In the genomic region with DNA sequence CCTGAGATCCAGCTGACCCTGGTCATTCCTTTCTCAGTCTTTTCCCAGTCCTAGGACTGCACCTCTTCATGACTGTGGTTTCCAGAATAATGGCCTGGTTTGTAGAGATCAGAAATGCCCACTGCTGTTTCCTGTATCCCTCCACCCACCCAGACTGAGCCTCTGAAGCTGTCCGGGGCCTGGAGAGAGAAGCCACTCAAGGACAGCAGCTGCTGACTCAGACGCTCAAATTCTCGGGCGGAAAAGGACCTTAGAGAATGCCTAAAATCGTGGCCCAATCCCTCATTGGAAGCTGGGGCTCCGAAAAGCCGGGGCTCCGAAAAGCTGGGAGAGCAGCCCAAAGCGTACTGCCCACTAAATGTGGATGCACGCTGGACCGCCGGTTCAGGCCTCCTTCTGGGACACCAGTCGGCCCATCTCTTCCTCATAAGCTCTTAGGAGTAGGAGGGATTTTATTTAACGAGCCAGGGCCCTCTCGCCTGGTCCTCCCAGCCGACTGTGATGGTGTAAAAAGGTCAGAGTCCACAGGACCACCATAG, we compare ENCODE assay signal across 8 cellular contexts. TPM values are rescaled to one million over a fixed set of nuclear protein-coding genes. Genes with fewer than 3 reads are reported as not detected.
DNase-seq lines count a peak whose midpoint lies in the region; ATAC-seq and TF ChIP-seq lines count a peak whose summit lies in the region.

No MANE protein-coding gene starts in this region.

- no peaks in the 10 kb centered on the region for H3K27me3 ChIP-seq in mammary epithelial cell (ENCODE audit: insufficient read depth, low read length)
- no peaks in the 10 kb centered on the region for H3K27me3 ChIP-seq in SJCRH30
- H3K27me3 ChIP-seq in thoracic aorta (replicated peaks; ENCODE audit: insufficient read depth) = no peaks in the 10 kb centered on the region
- H3K27me3 ChIP-seq in prostate gland (replicated peaks; ENCODE audit: insufficient read depth) = no peaks in the 10 kb centered on the region

- H3K9me3 Mint-ChIP-seq in MCF 10A (ENCODE audit: unreplicated experiment) = no peaks in the 10 kb centered on the region
- H3K9me3 Mint-ChIP-seq in immature natural killer cell = no peaks in the 10 kb centered on the region

- TF ChIP-seq CTCF in mammary epithelial cell (conservative IDR thresholded peaks at IDR 0.05 in 1 of 2, IDR thresholded peaks at IDR 0.05 in 1 of 2; ENCODE audit: extremely low read depth in 1 of 2, insufficient read depth in 1 of 2, low read depth in 1 of 2, low read length in 2 of 2) (no peak), MCF 10A (IDR thresholded peaks at IDR 0.05; ENCODE audit: unreplicated experiment) (no peak), thoracic aorta (IDR thresholded peaks at IDR 0.05) (no peak), prostate gland (IDR thresholded peaks at IDR 0.05) (no peak)

- CTCF ChIA-PET in mammary epithelial cell (lab: Charles Lee; ENCODE audit: low non-redundant PET) = interaction anchor here (0.6 to 2.2 kb wide), 4 partner anchors 41 to 275 kb away, joined by 4 to 17 read pairs (median 4); no protein-coding TSS in a partner anchor
- CTCF ChIA-PET in MCF 10A (lab: Yijun Ruan, JAX) = interaction anchor here (0.5 to 26.1 kb wide), 56 partner anchors 9 to 591 kb away, joined by 3 to 1071 read pairs (median 4); a partner anchor contains a TSS

- H3K27me3 Mint-ChIP-seq in MCF 10A (ENCODE audit: insufficient read depth, unreplicated experiment) (no peaks in the 10 kb centered on the region), immature natural killer cell (ENCODE audit: low read depth in 3 of 3) (peaks cover 0 to 9% (median 8%) of the 10 kb centered on the region in 3 donors)

- H3K27ac ChIP-seq in mammary epithelial cell (ENCODE audit: insufficient read depth, low read depth, low read length) = no peak overlapping the region
- peak overlapping the region; percentile 100 for H3K27ac ChIP-seq in SJCRH30
- no peak overlapping the region for H3K27ac ChIP-seq in thoracic aorta
- H3K27ac ChIP-seq in prostate gland = no peak overlapping the region

- no peak for TF ChIP-seq POLR2A in prostate gland (IDR thresholded peaks at IDR 0.05)

- H3K4me2 ChIP-seq in mammary epithelial cell (ENCODE audit: insufficient read depth, low read depth, low read length) = peak overlapping the region; percentile 19

- H3K9me3 ChIP-seq in mammary epithelial cell (replicated peaks; ENCODE audit: insufficient read depth, low read length) = no peaks in the 10 kb centered on the region
- H3K9me3 ChIP-seq in SJCRH30 (replicated peaks) = no peaks in the 10 kb centered on the region
- H3K9me3 ChIP-seq in thoracic aorta = no peaks in the 10 kb centered on the region
- no peaks in the 10 kb centered on the region for H3K9me3 ChIP-seq in prostate gland

- intact Hi-C loops in mammary epithelial cell (cut with micrococcal nuclease) = loop anchor here (1.0 kb wide), 7 partner anchors 34 to 331 kb away; a partner anchor contains a TSS
- intact Hi-C loops in MCF 10A (cut with micrococcal nuclease) = loop anchor here (1.0 to 10.0 kb wide), 6 partner anchors 38 to 337 kb away; a partner anchor contains a TSS
- intact Hi-C loops in prostate gland (cut with DNase I) = loop anchor here (1.0 to 10.0 kb wide), 2 partner anchors 34 to 107 kb away; a partner anchor contains a TSS

- in situ Hi-C loops in mammary epithelial cell (cut with MboI; ENCODE audit: low sequenced_read_pairs in 2 of 2) = loop anchor here (5.0 kb wide), 1 partner anchor 40 kb away; a partner anchor contains a TSS

- BruUV-seq in mammary epithelial cell (replicated peaks; lab: Mats Ljungman, UMichigan) (no TSS peak), MCF 10A (replicated peaks; lab: Mats Ljungman, UMichigan) (no TSS peak)

- H3K36me3 ChIP-seq in mammary epithelial cell (ENCODE audit: insufficient read depth, low read length) = no peaks in the 10 kb centered on the region
- no peaks in the 10 kb centered on the region for H3K36me3 ChIP-seq in SJCRH30
- H3K36me3 ChIP-seq in thoracic aorta = no peaks in the 10 kb centered on the region
- no peaks in the 10 kb centered on the region for H3K36me3 ChIP-seq in prostate gland

- no peaks in the 10 kb centered on the region for H3K79me2 ChIP-seq in mammary epithelial cell (ENCODE audit: insufficient read depth, low read length)

- H3K36me3 Mint-ChIP-seq in MCF 10A (ENCODE audit: insufficient read depth, unreplicated experiment) (no peaks in the 10 kb centered on the region), immature natural killer cell (no peaks in the 10 kb centered on the region)

- no peak overlapping the region for H3K4me3 Mint-ChIP-seq in MCF 10A (ENCODE audit: unreplicated experiment)
- H3K4me3 Mint-ChIP-seq in immature natural killer cell = peak overlapping the region in 4 of 5 donors; percentile 84 to 91 (median 87)

- H3K9ac ChIP-seq in mammary epithelial cell (ENCODE audit: insufficient read depth, low read length) = no peak overlapping the region

- H3K4me3 ChIP-seq in mammary epithelial cell (replicated peaks in 1 of 3; ENCODE audit: insufficient read depth in 1 of 3, low read depth in 2 of 3, low read length in 3 of 3) (no peak overlapping the region), SJCRH30 (peak overlapping the region; percentile 34), thoracic aorta (peak overlapping the region; percentile 61), prostate gland (no peak overlapping the region)

- no peak overlapping the region for H2AFZ ChIP-seq in mammary epithelial cell (ENCODE audit: low read depth, low read length)

- H4K20me1 ChIP-seq in mammary epithelial cell (ENCODE audit: insufficient read depth, low read length) = no peaks in the 10 kb centered on the region

- ATAC-seq in thoracic aorta (ENCODE audit: insufficient number of reproducible peaks, low FRiP score, low read depth) (no peak), HG03460 (IDR thresholded peaks at IDR 0.05; ENCODE audit: unreplicated experiment) (no peak), GM18907 (IDR thresholded peaks at IDR 0.05; ENCODE audit: unreplicated experiment) (no peak)

- dilution Hi-C loops in mammary epithelial cell (cut with HindIII; ENCODE audit: low sequenced_read_pairs) = no loop called here

- no peaks in the 10 kb centered on the region for H3K4me1 Mint-ChIP-seq in MCF 10A (ENCODE audit: insufficient read depth, unreplicated experiment)
- peaks cover 10 to 11% of the 10 kb centered on the region in 2 donors for H3K4me1 Mint-ChIP-seq in immature natural killer cell

- DNase-seq in mammary epithelial cell (no peak), MCF 10A (ENCODE audit: unreplicated experiment) (no peak), SJCRH30 (peak; percentile 71 to 81), immature natural killer cell (no peak), thoracic aorta (ENCODE audit: low spot score) (no peak), prostate gland (ENCODE audit: low spot score) (no peak)

- H3K4me1 ChIP-seq in mammary epithelial cell (ENCODE audit: insufficient read depth, low read length) = peaks cover 12% of the 10 kb centered on the region
- H3K4me1 ChIP-seq in SJCRH30 = peaks cover 59% of the 10 kb centered on the region
- peaks cover 5 to 13% of the 10 kb centered on the region in 2 donors for H3K4me1 ChIP-seq in thoracic aorta (ENCODE audit: control insufficient read depth in 1 of 2, low read depth in 2 of 2)
- no peaks in the 10 kb centered on the region for H3K4me1 ChIP-seq in prostate gland (replicated peaks)

- WGBS in mammary epithelial cell (ENCODE audit: low coverage, missing lambda C conversion rate) = 57% methylated on average over 15 of the region's 16 CpGs
- WGBS in prostate gland = 73% methylated on average over 15 of the region's 16 CpGs

- H3K27ac Mint-ChIP-seq in MCF 10A (ENCODE audit: low read depth, unreplicated experiment) (no peak overlapping the region), immature natural killer cell (peak overlapping the region in 3 of 6 donors; percentile 8 to 96 (median 87))

- POLR2A ChIA-PET in MCF 10A (lab: Yijun Ruan, JAX) = interaction anchor here (1.1 to 5.7 kb wide), 6 partner anchors 15 to 453 kb away, joined by 3 to 38 read pairs (median 8); a partner anchor contains a TSS

RNA-seq across cellular contexts. Expression of a gene that starts 7.8 kb away (rescaled TPM):
- total RNA-seq in mammary epithelial cell = under 1 TPM in 1 of 2 donors, not detected in 1; under 0.01 TPM
- polyA plus RNA-seq in mammary epithelial cell = not detected
- not detected for polyA minus RNA-seq in mammary epithelial cell
- not detected in 2 replicates for total RNA-seq in MCF 10A (2022)
- total RNA-seq in SJCRH30 (2014; rRNA removed; shearing (Covaris generic)) = 0.20 and 0.57 TPM in 2 replicates
- not detected for polyA plus RNA-seq in immature natural killer cell
- not detected for total RNA-seq in thoracic aorta
- 1 to 10 TPM in 1 of 2 donors, not detected in 1; 1.2 TPM for total RNA-seq in prostate gland

RNA-seq across cellular contexts. Expression of a gene that starts 16.5 kb away (rescaled TPM):
- total RNA-seq in mammary epithelial cell (10 to 100 TPM; 12.0 to 15.5 TPM), MCF 10A (2022) (8.0 and 8.6 TPM in 2 replicates), thoracic aorta (1 to 10 TPM; 5.4 to 9.3 TPM), prostate gland (1 to 10 TPM; 5.1 to 5.4 TPM)
- polyA plus RNA-seq in mammary epithelial cell (8.2 TPM), immature natural killer cell (10 to 100 TPM in 2 of 3 donors, 1 to 10 TPM in 1; 8.8 to 16.8 (median 10.3) TPM)
- 15.2 TPM for polyA minus RNA-seq in mammary epithelial cell
- 12.2 and 13.4 TPM in 2 replicates for total RNA-seq in SJCRH30 (2014; rRNA removed; shearing (Covaris generic))

RNA-seq across cellular contexts. Expression of a gene that starts 22.4 kb away (rescaled TPM):
- total RNA-seq in mammary epithelial cell = 1 to 10 TPM; 1.8 TPM
- 0.10 TPM for polyA plus RNA-seq in mammary epithelial cell
- not detected for polyA minus RNA-seq in mammary epithelial cell
- total RNA-seq in MCF 10A (2022) = 0.21 and 0.29 TPM in 2 replicates
- total RNA-seq in SJCRH30 (2014; rRNA removed; shearing (Covaris generic)) = 0.58 and 0.59 TPM in 2 replicates
- polyA plus RNA-seq in immature natural killer cell = 10 to 100 TPM in 1 of 3 donors, 1 to 10 TPM in 2; 3.6 to 12.5 (median 5.0) TPM
- 10 to 100 TPM in 1 of 2 donors, 1 to 10 TPM in 1; 7.8 to 16.0 TPM for total RNA-seq in thoracic aorta
- 10 to 100 TPM in 1 of 2 donors, 1 to 10 TPM in 1; 9.5 to 13.2 TPM for total RNA-seq in prostate gland

RNA-seq across cellular contexts. Expression of a gene that starts 38.0 kb away (rescaled TPM):
- 1 to 10 TPM; 7.3 to 7.7 TPM for total RNA-seq in mammary epithelial cell
- 4.6 TPM for polyA plus RNA-seq in mammary epithelial cell
- 2.9 TPM for polyA minus RNA-seq in mammary epithelial cell
- total RNA-seq in MCF 10A (2022) = 6.9 and 7.8 TPM in 2 replicates
- total RNA-seq in SJCRH30 (2014; rRNA removed; shearing (Covaris generic)) = 8.4 and 9.7 TPM in 2 replicates
- polyA plus RNA-seq in immature natural killer cell = 10 to 100 TPM in 2 of 3 donors, 1 to 10 TPM in 1; 8.8 to 20.3 (median 10.2) TPM
- 10 to 100 TPM in 1 of 2 donors, 1 to 10 TPM in 1; 9.5 to 16.5 TPM for total RNA-seq in thoracic aorta
- 10 to 100 TPM; 12.0 to 12.3 TPM for total RNA-seq in prostate gland

RNA-seq across cellular contexts. Expression of a gene that starts 48.2 kb away (rescaled TPM):
- 1 to 10 TPM in 1 of 2 donors, under 1 TPM in 1; 0.83 to 4.3 TPM for total RNA-seq in mammary epithelial cell
- polyA plus RNA-seq in mammary epithelial cell = 2.4 TPM
- polyA minus RNA-seq in mammary epithelial cell = 6.0 TPM
- 3.8 and 7.3 TPM in 2 replicates for total RNA-seq in MCF 10A (2022)
- 7.0 and 9.1 TPM in 2 replicates for total RNA-seq in SJCRH30 (2014; rRNA removed; shearing (Covaris generic))
- polyA plus RNA-seq in immature natural killer cell = 1 to 10 TPM in 2 of 3 donors, under 1 TPM in 1; 0.94 to 8.9 (median 4.1) TPM
- total RNA-seq in thoracic aorta = 1 to 10 TPM; 3.1 to 7.7 TPM
- 10 to 100 TPM in 1 of 2 donors, 1 to 10 TPM in 1; 3.0 to 29.4 TPM for total RNA-seq in prostate gland

Comparison
In these comparisons a context has a peak if more than half of its experiments do, and no peak if none do; other contexts are left out.
1. DNase-seq: peak in SJCRH30 (2 of 2); none in mammary epithelial cell (single experiment), MCF 10A (single experiment), immature natural killer cell (0 of 3), thoracic aorta (single experiment) and prostate gland (single experiment).
2. H3K4me3 ChIP-seq: peak in SJCRH30 (single experiment) and thoracic aorta (single experiment); none in mammary epithelial cell (0 of 3) and prostate gland (0 of 2).